Comparison of ENCODE assay signal across 8 cellular contexts in genomic region chr1:12229835-12230548, GRCh38. TPM values are rescaled to one million over a fixed set of nuclear protein-coding genes. Genes with fewer than 3 reads are reported as not detected.
A peak's percentile ranks its signal among the peaks of the same experiment; 100 is the strongest.
DNase-seq lines count a peak whose midpoint lies in the region; ATAC-seq and TF ChIP-seq lines count a peak whose summit lies in the region.

A gene with protein sequence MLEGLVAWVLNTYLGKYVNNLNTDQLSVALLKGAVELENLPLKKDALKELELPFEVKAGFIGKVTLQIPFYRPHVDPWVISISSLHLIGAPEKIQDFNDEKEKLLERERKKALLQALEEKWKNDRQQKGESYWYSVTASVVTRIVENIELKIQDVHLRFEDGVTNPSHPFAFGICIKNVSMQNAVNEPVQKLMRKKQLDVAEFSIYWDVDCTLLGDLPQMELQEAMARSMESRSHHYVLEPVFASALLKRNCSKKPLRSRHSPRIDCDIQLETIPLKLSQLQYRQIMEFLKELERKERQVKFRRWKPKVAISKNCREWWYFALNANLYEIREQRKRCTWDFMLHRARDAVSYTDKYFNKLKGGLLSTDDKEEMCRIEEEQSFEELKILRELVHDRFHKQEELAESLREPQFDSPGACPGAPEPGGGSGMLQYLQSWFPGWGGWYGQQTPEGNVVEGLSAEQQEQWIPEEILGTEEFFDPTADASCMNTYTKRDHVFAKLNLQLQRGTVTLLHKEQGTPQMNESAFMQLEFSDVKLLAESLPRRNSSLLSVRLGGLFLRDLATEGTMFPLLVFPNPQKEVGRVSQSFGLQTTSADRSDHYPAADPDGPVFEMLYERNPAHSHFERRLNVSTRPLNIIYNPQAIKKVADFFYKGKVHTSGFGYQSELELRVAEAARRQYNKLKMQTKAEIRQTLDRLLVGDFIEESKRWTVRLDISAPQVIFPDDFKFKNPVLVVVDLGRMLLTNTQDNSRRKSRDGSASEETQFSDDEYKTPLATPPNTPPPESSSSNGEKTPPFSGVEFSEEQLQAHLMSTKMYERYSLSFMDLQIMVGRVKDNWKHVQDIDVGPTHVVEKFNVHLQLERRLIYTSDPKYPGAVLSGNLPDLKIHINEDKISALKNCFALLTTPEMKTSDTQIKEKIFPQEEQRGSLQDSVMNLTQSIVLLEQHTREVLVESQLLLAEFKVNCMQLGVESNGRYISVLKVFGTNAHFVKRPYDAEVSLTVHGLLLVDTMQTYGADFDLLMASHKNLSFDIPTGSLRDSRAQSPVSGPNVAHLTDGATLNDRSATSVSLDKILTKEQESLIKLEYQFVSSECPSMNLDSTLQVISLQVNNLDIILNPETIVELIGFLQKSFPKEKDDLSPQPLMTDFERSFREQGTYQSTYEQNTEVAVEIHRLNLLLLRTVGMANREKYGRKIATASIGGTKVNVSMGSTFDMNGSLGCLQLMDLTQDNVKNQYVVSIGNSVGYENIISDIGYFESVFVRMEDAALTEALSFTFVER (N-terminal part only) (plus strand): TSS chr1:12230030. CDS start chr1:12234267, 4,237 bp downstream.

- peaks cover 14% of the 10 kb centered on the region for H3K4me1 Mint-ChIP-seq in activated CD8-positive, alpha-beta T cell treated with anti-CD3 and anti-CD28 coated beads, Interleukin-2, amount 10 ng/mL, durations not matched to agents 7 days and 5 days (ENCODE audit: low read depth)

- peak within 1 kb of the TSS; percentile 84 for H3K4me3 Mint-ChIP-seq in activated CD8-positive, alpha-beta T cell treated with anti-CD3 and anti-CD28 coated beads, Interleukin-2, amount 10 ng/mL, durations not matched to agents 7 days and 5 days

- no peak for DNase-seq in AG09309 (ENCODE audit: low read depth)
- DNase-seq in NCI-H82 (lab: John Stamatoyannopoulos, UW) = peak; percentile 87
- peak; percentile 88 for DNase-seq in activated CD8-positive, alpha-beta T cell treated with anti-CD3 and anti-CD28 coated beads, Interleukin-2, amount 10 ng/mL, durations not matched to agents 7 days and 5 days
- peak; percentile 73 for DNase-seq in effector CD8-positive, alpha-beta T cell (lab: John Stamatoyannopoulos, UW)
- DNase-seq in lung microvascular endothelial cell (ENCODE audit: low read depth in 2 of 2) = peak; percentile 79 to 89
- peak; percentile 66 to 87 (median 75) for DNase-seq in stimulated activated CD4-positive, alpha-beta T cell treated with anti-CD3 and anti-CD28 coated beads, TNF-alpha, amount 100 ng/mL, for 48 hours (ENCODE audit: low read depth in 3 of 3)

- peak within 1 kb of the TSS; percentile 61 for H3K27ac Mint-ChIP-seq in activated CD8-positive, alpha-beta T cell treated with anti-CD3 and anti-CD28 coated beads, Interleukin-2, amount 10 ng/mL, durations not matched to agents 7 days and 5 days

- H3K27me3 Mint-ChIP-seq in activated CD8-positive, alpha-beta T cell treated with anti-CD3 and anti-CD28 coated beads, Interleukin-2, amount 10 ng/mL, durations not matched to agents 7 days and 5 days (ENCODE audit: low read depth) = peaks cover 3% of the 10 kb centered on the region

- TF ChIP-seq POLR2A in GM18526 (IDR thresholded peaks at IDR 0.05; ENCODE audit: extremely low read depth, insufficient read length) = peak; percentile 59

- POLR2A ChIA-PET in activated CD8-positive, alpha-beta T cell treated with anti-CD3 and anti-CD28 coated beads, Interleukin-2, amount 10 ng/mL, durations not matched to agents 7 days and 5 days (lab: Charles Lee) = interaction anchor here (1.0 kb wide), 1 partner anchor 18 kb away, joined by 3 read pairs; no protein-coding TSS in a partner anchor

- CTCF ChIA-PET in activated CD8-positive, alpha-beta T cell treated with anti-CD3 and anti-CD28 coated beads, Interleukin-2, amount 10 ng/mL, durations not matched to agents 7 days and 5 days (lab: Charles Lee) = interaction anchor here (0.8 to 6.9 kb wide), 4 partner anchors 19 to 119 kb away, joined by 3 to 55 read pairs (median 3); no protein-coding TSS in a partner anchor

- H3K9me3 Mint-ChIP-seq in activated CD8-positive, alpha-beta T cell treated with anti-CD3 and anti-CD28 coated beads, Interleukin-2, amount 10 ng/mL, durations not matched to agents 7 days and 5 days (ENCODE audit: insufficient read depth) = no peaks in the 10 kb centered on the region

- peaks cover 4% of the 10 kb centered on the region for H3K36me3 Mint-ChIP-seq in activated CD8-positive, alpha-beta T cell treated with anti-CD3 and anti-CD28 coated beads, Interleukin-2, amount 10 ng/mL, durations not matched to agents 7 days and 5 days (ENCODE audit: low read depth)

- peak within 1 kb of the TSS; percentile 88 for H3K4me3 ChIP-seq in AG09309 (ENCODE audit: control insufficient read depth, low read depth, low read length)

- TF ChIP-seq CTCF in AG09309 (IDR thresholded peaks at IDR 0.05; ENCODE audit: control insufficient read depth, insufficient read depth, low read depth, low read length, missing control alignments) = peak; percentile 78

- ATAC-seq in HG03135 (IDR thresholded peaks at IDR 0.05; ENCODE audit: unreplicated experiment) = peak; percentile 83
- ATAC-seq in activated CD8-positive, alpha-beta T cell treated with anti-CD3 and anti-CD28 coated beads, Interleukin-2, amount 10 ng/mL, durations not matched to agents 7 days and 5 days = peak; percentile 98

RNA-seq across cellular contexts. Expression of the gene that starts here (rescaled TPM):
- total RNA-seq in activated CD8-positive, alpha-beta T cell treated with anti-CD3 and anti-CD28 coated beads, Interleukin-2, amount 10 ng/mL, durations not matched to agents 7 days and 5 days = 10 to 100 TPM; 32.5 to 39.9 TPM
- total RNA-seq in lung microvascular endothelial cell = 20.9 and 28.8 TPM in 2 replicates
